14 cellular contexts compared by ENCODE assay signal in genomic region chr1:10891081-10891480, GRCh38.
"Had no signal": no experiment of that assay in that cellular context is flagged by ENCODE, and none has a peak within 500 bp of the region (broad histone marks: within the 10 kb centered on the region; RNA-seq: fewer than 3 reads in every experiment).

No MANE protein-coding gene starts in this region.

- H3K27ac ChIP-seq: breast epithelium, heart right ventricle, testis had no signal

- H3K36me3 ChIP-seq: breast epithelium, heart right ventricle had no signal

- H3K4me1 ChIP-seq: breast epithelium, testis had no signal

- DNase-seq: activated CD4-positive, alpha-beta T cell treated with anti-CD3 and anti-CD28 coated beads for 36 hours; activated CD8-positive, alpha-beta memory T cell treated with anti-CD3 and anti-CD28 coated beads, Interleukin-2, amount 50 U/mL, for 48 hours; activated CD8-positive, alpha-beta T cell treated with anti-CD3 and anti-CD28 coated beads for 36 hours; activated naive CD4-positive, alpha-beta T cell; aorta; endodermal cell; foreskin melanocyte; heart right ventricle; kidney; naive B cell; T1000; testis had no signal

- H3K27ac Mint-ChIP-seq: activated CD4-positive, alpha-beta T cell treated with anti-CD3 and anti-CD28 coated beads for 36 hours; activated CD8-positive, alpha-beta T cell treated with anti-CD3 and anti-CD28 coated beads for 36 hours; endodermal cell; stimulated activated naive CD8-positive, alpha-beta T cell treated with anti-CD3 and anti-CD28 coated beads, Interleukin-15, Interleukin-2, amounts not matched to agents 100 ng/mL and 50 ng/mL, for 24 hours had no signal

- ATAC-seq: activated CD4-positive, alpha-beta T cell treated with anti-CD3 and anti-CD28 coated beads for 36 hours; activated CD8-positive, alpha-beta T cell treated with anti-CD3 and anti-CD28 coated beads for 36 hours; heart right ventricle had no signal

- H3K4me3 ChIP-seq: breast epithelium, heart right ventricle, testis had no signal

- H3K9me3 ChIP-seq: breast epithelium, heart right ventricle, testis had no signal

- H3K4me3 Mint-ChIP-seq: activated CD4-positive, alpha-beta T cell treated with anti-CD3 and anti-CD28 coated beads for 36 hours; activated CD8-positive, alpha-beta T cell treated with anti-CD3 and anti-CD28 coated beads for 36 hours; endodermal cell; stimulated activated naive CD8-positive, alpha-beta T cell treated with anti-CD3 and anti-CD28 coated beads, Interleukin-15, Interleukin-2, amounts not matched to agents 100 ng/mL and 50 ng/mL, for 24 hours had no signal

- H3K9me3 Mint-ChIP-seq: activated CD8-positive, alpha-beta T cell treated with anti-CD3 and anti-CD28 coated beads for 36 hours; endodermal cell; stimulated activated naive CD8-positive, alpha-beta T cell treated with anti-CD3 and anti-CD28 coated beads, Interleukin-15, Interleukin-2, amounts not matched to agents 100 ng/mL and 50 ng/mL, for 24 hours had no signal

- H3K27me3 ChIP-seq: testis had no signal
